Comparison of ENCODE assay signal across 20 cellular contexts in genomic region chr2:165846056-165846455, GRCh38.
"Had no signal": no experiment of that assay in that cellular context is flagged by ENCODE, and none has a peak within 500 bp of the region (broad histone marks: within the 10 kb centered on the region; RNA-seq: fewer than 3 reads in every experiment).

No MANE protein-coding gene starts in this region.

- H3K36me3 ChIP-seq: esophagus squamous epithelium, lower lobe of right lung, prostate gland, right atrium auricular region, stomach, thyroid gland had no signal

- H3K27me3 ChIP-seq: esophagus squamous epithelium, right atrium auricular region, stomach, thyroid gland had no signal

- H3K27me3 Mint-ChIP-seq: effector memory CD8-positive, alpha-beta T cell had no signal

- H3K4me1 Mint-ChIP-seq: natural killer cell had no signal

- H3K4me3 ChIP-seq: esophagus squamous epithelium, lower lobe of right lung, prostate gland, right atrium auricular region, smooth muscle cell, stomach, thyroid gland had no signal

- H3K4me3 Mint-ChIP-seq: effector memory CD8-positive, alpha-beta T cell; natural killer cell had no signal

- H3K9me3 ChIP-seq: esophagus squamous epithelium, lower lobe of right lung, prostate gland, thyroid gland had no signal

- H3K27ac ChIP-seq: esophagus squamous epithelium, lower lobe of right lung, prostate gland, right atrium auricular region, stomach, thyroid gland had no signal

- H3K4me1 ChIP-seq: esophagus squamous epithelium, lower lobe of right lung, prostate gland, right atrium auricular region, stomach had no signal

- ATAC-seq: effector memory CD8-positive, alpha-beta T cell; left ventricle myocardium superior; lower lobe of right lung; natural killer cell; sciatic nerve had no signal

- H3K27ac Mint-ChIP-seq: effector memory CD8-positive, alpha-beta T cell; natural killer cell had no signal

- DNase-seq: cortex of kidney; effector memory CD8-positive, alpha-beta T cell; erythroblast; esophagus squamous epithelium; head of caudate nucleus; left ventricle myocardium superior; lower lobe of right lung; natural killer cell; nucleus accumbens; stimulated activated CD4-positive, alpha-beta T cell treated with anti-CD3 and anti-CD28 coated beads, Interleukin-12 subunit alpha, Interleukin-12 subunit beta, amount 100 ng/mL, for 4 hours; stimulated activated CD4-positive, alpha-beta T cell treated with anti-CD3 and anti-CD28 coated beads, Interleukin-1b, Interleukin-23, amount 100 ng/mL, for 48 hours; stimulated activated CD4-positive, alpha-beta T cell treated with anti-CD3 and anti-CD28 coated beads, Interleukin-4, amount 100 ng/mL, for 1 hour; stimulated activated CD8-positive, alpha-beta memory T cell treated with anti-CD3 and anti-CD28 coated beads, Interleukin-4, amount 100 ng/mL, for 48 hours; stimulated activated naive CD4-positive, alpha-beta T cell treated with Interleukin-2 at 50 U/mL for 16 hours; stomach; thyroid gland had no signal

- H3K4me2 ChIP-seq: smooth muscle cell had no signal
